1 cellular context compared by ENCODE assay signal in the genomic region with DNA sequence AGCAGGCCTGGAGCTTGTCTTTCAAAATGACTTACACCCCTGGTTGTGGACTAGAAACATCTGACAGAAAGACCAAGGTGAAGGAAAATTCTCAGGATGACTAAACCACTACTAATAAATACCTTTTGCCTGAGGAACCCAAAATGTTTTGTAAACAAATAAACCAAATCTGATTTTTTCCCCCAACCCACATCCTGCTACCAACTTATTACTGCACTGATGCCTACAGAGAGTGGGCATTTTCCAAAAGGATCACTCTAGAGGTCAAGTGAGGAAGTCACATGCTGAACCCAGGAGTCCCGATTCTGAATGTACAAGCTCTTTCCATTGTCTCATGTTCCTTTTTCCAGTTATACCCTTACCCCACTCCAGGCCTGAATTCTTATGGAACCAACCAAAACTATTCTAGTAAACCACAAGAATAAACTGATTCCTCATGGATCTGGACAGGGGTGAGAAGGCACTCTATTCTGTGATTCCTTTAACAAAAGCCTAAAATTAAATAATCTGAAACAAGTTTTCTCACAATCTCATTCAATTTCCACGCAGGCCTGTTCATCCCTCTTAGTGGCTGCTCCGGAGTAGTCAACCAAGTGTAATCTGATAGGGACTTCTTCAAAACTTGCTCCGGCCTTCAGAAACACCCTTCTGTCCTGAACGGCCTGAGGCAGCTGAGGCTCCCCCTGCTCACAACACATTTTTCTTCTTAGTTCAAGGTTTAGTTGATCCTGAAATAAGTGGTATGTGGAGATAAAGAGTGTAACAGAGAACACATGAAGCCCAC.
TF ChIP-seq lines count a peak whose summit lies in the region.

No MANE protein-coding gene starts in this region.

TF ChIP-seq in WTC11, 78 proteins besides CTCF, POLR2A, EP300 and RAD21 (continued from another document):
- TF ChIP-seq, protein P1, sequence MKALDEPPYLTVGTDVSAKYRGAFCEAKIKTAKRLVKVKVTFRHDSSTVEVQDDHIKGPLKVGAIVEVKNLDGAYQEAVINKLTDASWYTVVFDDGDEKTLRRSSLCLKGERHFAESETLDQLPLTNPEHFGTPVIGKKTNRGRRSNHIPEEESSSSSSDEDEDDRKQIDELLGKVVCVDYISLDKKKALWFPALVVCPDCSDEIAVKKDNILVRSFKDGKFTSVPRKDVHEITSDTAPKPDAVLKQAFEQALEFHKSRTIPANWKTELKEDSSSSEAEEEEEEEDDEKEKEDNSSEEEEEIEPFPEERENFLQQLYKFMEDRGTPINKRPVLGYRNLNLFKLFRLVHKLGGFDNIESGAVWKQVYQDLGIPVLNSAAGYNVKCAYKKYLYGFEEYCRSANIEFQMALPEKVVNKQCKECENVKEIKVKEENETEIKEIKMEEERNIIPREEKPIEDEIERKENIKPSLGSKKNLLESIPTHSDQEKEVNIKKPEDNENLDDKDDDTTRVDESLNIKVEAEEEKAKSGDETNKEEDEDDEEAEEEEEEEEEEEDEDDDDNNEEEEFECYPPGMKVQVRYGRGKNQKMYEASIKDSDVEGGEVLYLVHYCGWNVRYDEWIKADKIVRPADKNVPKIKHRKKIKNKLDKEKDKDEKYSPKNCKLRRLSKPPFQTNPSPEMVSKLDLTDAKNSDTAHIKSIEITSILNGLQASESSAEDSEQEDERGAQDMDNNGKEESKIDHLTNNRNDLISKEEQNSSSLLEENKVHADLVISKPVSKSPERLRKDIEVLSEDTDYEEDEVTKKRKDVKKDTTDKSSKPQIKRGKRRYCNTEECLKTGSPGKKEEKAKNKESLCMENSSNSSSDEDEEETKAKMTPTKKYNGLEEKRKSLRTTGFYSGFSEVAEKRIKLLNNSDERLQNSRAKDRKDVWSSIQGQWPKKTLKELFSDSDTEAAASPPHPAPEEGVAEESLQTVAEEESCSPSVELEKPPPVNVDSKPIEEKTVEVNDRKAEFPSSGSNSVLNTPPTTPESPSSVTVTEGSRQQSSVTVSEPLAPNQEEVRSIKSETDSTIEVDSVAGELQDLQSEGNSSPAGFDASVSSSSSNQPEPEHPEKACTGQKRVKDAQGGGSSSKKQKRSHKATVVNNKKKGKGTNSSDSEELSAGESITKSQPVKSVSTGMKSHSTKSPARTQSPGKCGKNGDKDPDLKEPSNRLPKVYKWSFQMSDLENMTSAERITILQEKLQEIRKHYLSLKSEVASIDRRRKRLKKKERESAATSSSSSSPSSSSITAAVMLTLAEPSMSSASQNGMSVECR (CRISPR knock-in tag; IDR thresholded peaks at IDR 0.05; ENCODE audit: borderline replicate concordance) = no peak
- TF ChIP-seq ESRRA (CRISPR knock-in tag; IDR thresholded peaks at IDR 0.05; ENCODE audit: borderline replicate concordance) (no peak), ZNF416 (CRISPR knock-in tag; IDR thresholded peaks at IDR 0.05) (no peak), JUN (CRISPR knock-in tag; IDR thresholded peaks at IDR 0.05) (no peak), TCF7 (CRISPR knock-in tag; IDR thresholded peaks at IDR 0.05; ENCODE audit: low read depth) (no peak), TEAD1 (CRISPR knock-in tag; IDR thresholded peaks at IDR 0.05) (no peak), SP1 (CRISPR knock-in tag; conservative IDR thresholded peaks at IDR 0.05) (no peak)
- TF ChIP-seq, protein P2, sequence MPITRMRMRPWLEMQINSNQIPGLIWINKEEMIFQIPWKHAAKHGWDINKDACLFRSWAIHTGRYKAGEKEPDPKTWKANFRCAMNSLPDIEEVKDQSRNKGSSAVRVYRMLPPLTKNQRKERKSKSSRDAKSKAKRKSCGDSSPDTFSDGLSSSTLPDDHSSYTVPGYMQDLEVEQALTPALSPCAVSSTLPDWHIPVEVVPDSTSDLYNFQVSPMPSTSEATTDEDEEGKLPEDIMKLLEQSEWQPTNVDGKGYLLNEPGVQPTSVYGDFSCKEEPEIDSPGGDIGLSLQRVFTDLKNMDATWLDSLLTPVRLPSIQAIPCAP (CRISPR knock-in tag; IDR thresholded peaks at IDR 0.05) = no peak
- TF ChIP-seq, protein P3, sequence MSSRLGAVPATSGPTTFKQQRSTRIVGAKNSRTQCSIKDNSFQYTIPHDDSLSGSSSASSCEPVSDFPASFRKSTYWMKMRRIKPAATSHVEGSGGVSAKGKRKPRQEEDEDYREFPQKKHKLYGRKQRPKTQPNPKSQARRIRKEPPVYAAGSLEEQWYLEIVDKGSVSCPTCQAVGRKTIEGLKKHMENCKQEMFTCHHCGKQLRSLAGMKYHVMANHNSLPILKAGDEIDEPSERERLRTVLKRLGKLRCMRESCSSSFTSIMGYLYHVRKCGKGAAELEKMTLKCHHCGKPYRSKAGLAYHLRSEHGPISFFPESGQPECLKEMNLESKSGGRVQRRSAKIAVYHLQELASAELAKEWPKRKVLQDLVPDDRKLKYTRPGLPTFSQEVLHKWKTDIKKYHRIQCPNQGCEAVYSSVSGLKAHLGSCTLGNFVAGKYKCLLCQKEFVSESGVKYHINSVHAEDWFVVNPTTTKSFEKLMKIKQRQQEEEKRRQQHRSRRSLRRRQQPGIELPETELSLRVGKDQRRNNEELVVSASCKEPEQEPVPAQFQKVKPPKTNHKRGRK (CRISPR knock-in tag; IDR thresholded peaks at IDR 0.05; ENCODE audit: borderline replicate concordance) = no peak
- TF ChIP-seq, protein P4, sequence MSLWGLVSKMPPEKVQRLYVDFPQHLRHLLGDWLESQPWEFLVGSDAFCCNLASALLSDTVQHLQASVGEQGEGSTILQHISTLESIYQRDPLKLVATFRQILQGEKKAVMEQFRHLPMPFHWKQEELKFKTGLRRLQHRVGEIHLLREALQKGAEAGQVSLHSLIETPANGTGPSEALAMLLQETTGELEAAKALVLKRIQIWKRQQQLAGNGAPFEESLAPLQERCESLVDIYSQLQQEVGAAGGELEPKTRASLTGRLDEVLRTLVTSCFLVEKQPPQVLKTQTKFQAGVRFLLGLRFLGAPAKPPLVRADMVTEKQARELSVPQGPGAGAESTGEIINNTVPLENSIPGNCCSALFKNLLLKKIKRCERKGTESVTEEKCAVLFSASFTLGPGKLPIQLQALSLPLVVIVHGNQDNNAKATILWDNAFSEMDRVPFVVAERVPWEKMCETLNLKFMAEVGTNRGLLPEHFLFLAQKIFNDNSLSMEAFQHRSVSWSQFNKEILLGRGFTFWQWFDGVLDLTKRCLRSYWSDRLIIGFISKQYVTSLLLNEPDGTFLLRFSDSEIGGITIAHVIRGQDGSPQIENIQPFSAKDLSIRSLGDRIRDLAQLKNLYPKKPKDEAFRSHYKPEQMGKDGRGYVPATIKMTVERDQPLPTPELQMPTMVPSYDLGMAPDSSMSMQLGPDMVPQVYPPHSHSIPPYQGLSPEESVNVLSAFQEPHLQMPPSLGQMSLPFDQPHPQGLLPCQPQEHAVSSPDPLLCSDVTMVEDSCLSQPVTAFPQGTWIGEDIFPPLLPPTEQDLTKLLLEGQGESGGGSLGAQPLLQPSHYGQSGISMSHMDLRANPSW (CRISPR knock-in tag; conservative IDR thresholded peaks at IDR 0.05; ENCODE audit: low read depth) = no peak
